25 cellular contexts compared by ENCODE assay signal in genomic region chr10:86979296-86979818, GRCh38. TPM values are rescaled to one million over a fixed set of nuclear protein-coding genes. Genes with fewer than 3 reads are reported as not detected.
DNase-seq lines count a peak whose midpoint lies in the region; ATAC-seq and FAIRE-seq lines count a peak whose summit lies in the region.
"Had no signal": no experiment of that assay in that cellular context is flagged by ENCODE, and none has a peak within 500 bp of the region (broad histone marks: within the 10 kb centered on the region; RNA-seq: fewer than 3 reads in every experiment).

No MANE protein-coding gene starts in this region.

- ATAC-seq in esophagus mucosa (peak; percentile 23), right cardiac atrium (peak; percentile 13 to 27), HG03196 (IDR thresholded peaks at IDR 0.05; ENCODE audit: unreplicated experiment) (no peak), GM21390 (IDR thresholded peaks at IDR 0.05; ENCODE audit: unreplicated experiment) (no peak), HG02870 (IDR thresholded peaks at IDR 0.05; ENCODE audit: unreplicated experiment) (no peak)
- ATAC-seq: stimulated activated memory B cell treated with anti-CD40 and anti-IgM and Interleukin-4, amounts not matched to agents 10 μg/mL and 1 μg/mL and 100 μg/mL, for 72 hours had no signal

- H3K27ac ChIP-seq in right cardiac atrium (ENCODE audit: low read length) (peak overlapping the region; percentile 51), small intestine (ENCODE audit: low read depth in 1 of 2, low read length in 1 of 2) (peak overlapping the region; percentile 7 to 14)
- H3K27ac ChIP-seq: colonic mucosa had no signal

- H3K4me1 ChIP-seq in right cardiac atrium (ENCODE audit: control insufficient read depth, insufficient read depth, low read length) (peaks cover 4% of the 10 kb centered on the region), small intestine (ENCODE audit: control insufficient read depth in 2 of 2, insufficient read depth in 1 of 2, low read depth in 1 of 2, low read length in 1 of 2) (peaks cover 0 to 4% of the 10 kb centered on the region in 2 donors)
- H3K4me1 ChIP-seq: BE2C, colonic mucosa, prostate gland had no signal

- H3K9me3 ChIP-seq in right cardiac atrium (ENCODE audit: control insufficient read depth, low read length) (no peaks in the 10 kb centered on the region), small intestine (ENCODE audit: control insufficient read depth, low read depth) (no peaks in the 10 kb centered on the region)
- H3K9me3 ChIP-seq: BE2C, colonic mucosa, prostate gland had no signal

- H3K4me3 ChIP-seq in right cardiac atrium (ENCODE audit: low read length) (no peak overlapping the region), small intestine (ENCODE audit: low read depth in 1 of 2, low read length in 2 of 2) (no peak overlapping the region)
- H3K4me3 ChIP-seq: colonic mucosa, K562, prostate gland had no signal

- H3K36me3 ChIP-seq in small intestine (ENCODE audit: control insufficient read depth in 2 of 2, insufficient read depth in 2 of 2, low read length in 2 of 2): no peaks in the 10 kb centered on the region
- H3K36me3 ChIP-seq: BE2C, colonic mucosa, prostate gland had no signal

- intact Hi-C loops in right cardiac atrium (cut with DNase I): loop anchor here in 1 of 4 donors (10.0 kb wide), 1 partner anchor 115 kb away; the partner anchor contains the start of genes GLUD1 and SHLD2

- DNase-seq in right cardiac atrium: no peak
- no peak for DNase-seq in small intestine
- DNase-seq in occipital lobe (lab: John Stamatoyannopoulos, UW): no peak
- DNase-seq: activated CD4-positive, alpha-beta memory T cell treated with anti-CD3 and anti-CD28 coated beads for 36 hours; activated naive CD4-positive, alpha-beta T cell treated with Interleukin-2 at 50 U/mL for 16 hours; anterior cingulate cortex; BE2C; Calu3; EL; HCEC 1CT; NCI-H2081; NCI-H446 treated with DMSO at 0.1 percent for 48 hours; stimulated activated CD4-positive, alpha-beta T cell treated with anti-CD3 and anti-CD28 coated beads, Interleukin-15, amount 100 ng/mL, for 24 hours had no signal

- 65% methylated on average over 4 of the region's 4 CpGs for WGBS in right cardiac atrium
- 74 to 83% (median 80%) methylated on average over 4 of the region's 4 CpGs for WGBS in small intestine, 3 donors

- H3K27me3 ChIP-seq in right cardiac atrium (ENCODE audit: control insufficient read depth, insufficient read depth) (no peaks in the 10 kb centered on the region), small intestine (ENCODE audit: control insufficient read depth in 2 of 2, insufficient read depth in 2 of 2, low read length in 2 of 2) (no peaks in the 10 kb centered on the region)
- H3K27me3 ChIP-seq: BE2C, colonic mucosa had no signal

- no peak for FAIRE-seq in small intestine (lab: Jason Lieb, UNC)
- FAIRE-seq: endothelial cell of umbilical vein, GM18507, islet of Langerhans, K562 had no signal

RNA-seq across cellular contexts. Expression of gene ADIRF, which starts 11.1 kb away (rescaled TPM):
- total RNA-seq in esophagus mucosa (46.1 TPM), right cardiac atrium (100 to 1,000 TPM in 1 of 4 donors, 10 to 100 TPM in 3; 69.0 to 122 (median 75.7) TPM), occipital lobe (not detected)
- polyA plus RNA-seq in right cardiac atrium (215 TPM), small intestine (1,000 to 10,000 TPM in 1 of 3 donors, 100 to 1,000 TPM in 2; 193 to 1,065 (median 750) TPM)
- total RNA-seq: activated CD4-positive, alpha-beta memory T cell treated with anti-CD3 and anti-CD28 coated beads for 36 hours; Calu3; K562; natural killer cell treated with Interleukin-12 subunit alpha and Interleukin-12 subunit beta and Interleukin-15 and Interleukin-18, amount 100 ng/mL, for 72 hours had no signal

RNA-seq across cellular contexts. Expression of gene SNCG, which starts 21.0 kb away (rescaled TPM):
- total RNA-seq in esophagus mucosa: 8.2 TPM
- total RNA-seq in right cardiac atrium: 10 to 100 TPM; 10.8 to 22.0 (median 15.6) TPM
- polyA plus RNA-seq in right cardiac atrium: 30.2 TPM
- polyA plus RNA-seq in small intestine: 10 to 100 TPM in 1 of 3 donors, 1 to 10 TPM in 2; 2.4 to 44.8 (median 4.0) TPM
- total RNA-seq in occipital lobe: 2.7 TPM
- total RNA-seq: activated CD4-positive, alpha-beta memory T cell treated with anti-CD3 and anti-CD28 coated beads for 36 hours; natural killer cell treated with Interleukin-12 subunit alpha and Interleukin-12 subunit beta and Interleukin-15 and Interleukin-18, amount 100 ng/mL, for 72 hours had no signal

RNA-seq across cellular contexts. Expression of gene MMRN2, which starts 21.9 kb away (rescaled TPM):
- total RNA-seq in esophagus mucosa (9.0 TPM), right cardiac atrium (10 to 100 TPM; 32.4 to 65.5 (median 42.5) TPM), occipital lobe (4.8 TPM)
- polyA plus RNA-seq in right cardiac atrium (19.8 TPM), small intestine (10 to 100 TPM in 1 of 3 donors, 1 to 10 TPM in 1, under 1 TPM in 1; 0.45 to 20.8 (median 1.4) TPM)
- total RNA-seq: activated CD4-positive, alpha-beta memory T cell treated with anti-CD3 and anti-CD28 coated beads for 36 hours; Calu3; natural killer cell treated with Interleukin-12 subunit alpha and Interleukin-12 subunit beta and Interleukin-15 and Interleukin-18, amount 100 ng/mL, for 72 hours had no signal

RNA-seq across cellular contexts. Expression of gene FAM25A, which starts 40.7 kb away (rescaled TPM):
- total RNA-seq in esophagus mucosa (29.4 TPM), right cardiac atrium (not detected), occipital lobe (not detected)
- polyA plus RNA-seq in right cardiac atrium (not detected), small intestine (not detected)
- total RNA-seq: activated CD4-positive, alpha-beta memory T cell treated with anti-CD3 and anti-CD28 coated beads for 36 hours; Calu3; colonic mucosa; endothelial cell of umbilical vein; K562; natural killer cell treated with Interleukin-12 subunit alpha and Interleukin-12 subunit beta and Interleukin-15 and Interleukin-18, amount 100 ng/mL, for 72 hours; prostate gland had no signal
- polyA plus RNA-seq: endothelial cell of umbilical vein, K562 had no signal

Comparison
In these comparisons a context has a peak if more than half of its experiments do, and no peak if none do; other contexts are left out.
1. ATAC-seq: peak in esophagus mucosa (single experiment) and right cardiac atrium (2 of 2); none in HG03196 (single experiment), GM21390 (single experiment) and HG02870 (single experiment).
2. RNA of gene ADIRF, which starts 11.1 kb away (total RNA-seq): 69.0 to 122 TPM in right cardiac atrium and 46.1 TPM in esophagus mucosa (single experiment); not detected in occipital lobe (single experiment); every median in the first group is over 10 times any median in the second.